32 cellular contexts compared by ENCODE assay signal in the genomic region with DNA sequence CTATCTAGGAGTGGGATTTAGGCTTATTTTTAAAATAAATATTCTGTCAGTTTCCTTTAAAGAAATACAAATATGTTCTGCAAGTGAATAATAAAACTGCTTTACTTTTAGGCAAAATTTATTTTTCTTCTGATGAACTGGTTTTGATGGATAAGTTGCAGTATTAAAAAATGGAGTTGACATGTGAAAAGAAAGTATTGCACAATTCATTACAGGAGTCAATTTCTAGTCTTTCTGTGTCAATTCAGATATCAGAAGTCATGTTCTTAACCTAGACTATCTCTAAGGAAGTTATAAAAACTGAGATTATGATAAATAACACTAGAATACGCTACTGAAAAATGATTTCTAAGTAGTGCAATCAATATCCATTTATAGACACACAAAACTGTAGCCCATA.
"Had no signal": no experiment of that assay in that cellular context is flagged by ENCODE, and none has a peak within 500 bp of the region (broad histone marks: within the 10 kb centered on the region; RNA-seq: fewer than 3 reads in every experiment).

No MANE protein-coding gene starts in this region.

- H3K9me3 ChIP-seq: adrenal gland, body of pancreas had no signal

- H3K4me3 ChIP-seq: adrenal gland, ascending aorta, body of pancreas, breast epithelium, cardiac muscle cell had no signal

- FAIRE-seq: astrocyte, bronchial epithelial cell had no signal

- ATAC-seq: activated naive CD4-positive, alpha-beta T cell treated with anti-CD3 and anti-CD28 coated beads, Interleukin-2, amount 50 U/mL, for 72 hours; activated naive CD8-positive, alpha-beta T cell treated with anti-CD3 and anti-CD28 coated beads, Interleukin-2, amount 50 U/mL, for 24 hours; activated T-cell treated with anti-CD3 and anti-CD28 coated beads, Interleukin-2, amount 50 U/mL, for 4 hours; activated T-cell treated with anti-CD3 and anti-CD28 coated beads, Interleukin-2, amount 50 U/mL, for 72 hours; activated T-helper 17 cell treated with anti-CD3 and anti-CD28 coated beads, Interleukin-2, amount 50 U/mL, for 72 hours; body of pancreas had no signal

- H3K4me1 ChIP-seq: adrenal gland, ascending aorta, body of pancreas, breast epithelium had no signal

- H3K36me3 ChIP-seq: adrenal gland, ascending aorta, brain microvascular endothelial cell, breast epithelium, cardiac muscle cell had no signal

- H3K27me3 ChIP-seq: adrenal gland, ascending aorta, body of pancreas, brain microvascular endothelial cell, breast epithelium, cardiac muscle cell had no signal

- DNase-seq: activated effector memory CD4-positive, alpha-beta T cell treated with anti-CD3 and anti-CD28 coated beads, Interleukin-2, amount 50 U/mL, for 16 hours; activated effector memory CD4-positive, alpha-beta T cell treated with Interleukin-2 at 50 U/mL for 16 hours; activated gamma-delta T cell; activated gamma-delta T cell treated with Interleukin-2 at 50 U/mL for 16 hours; activated naive CD4-positive, alpha-beta T cell; activated naive CD4-positive, alpha-beta T cell treated with anti-CD3 and anti-CD28 coated beads for 36 hours; activated naive CD4-positive, alpha-beta T cell treated with anti-CD3 and anti-CD28 coated beads, Interleukin-2, amount 10 ng/mL, durations not matched to agents 7 days and 5 days; activated naive CD4-positive, alpha-beta T cell treated with anti-CD3 and anti-CD28 coated beads, Interleukin-2, amount 50 U/mL, for 16 hours; activated naive CD4-positive, alpha-beta T cell treated with Interleukin-2 at 50 U/mL for 16 hours; activated naive CD8-positive, alpha-beta T cell treated with anti-CD3 and anti-CD28 coated beads for 36 hours; activated naive CD8-positive, alpha-beta T cell treated with anti-CD3 and anti-CD28 coated beads, Interleukin-2, amount 10 ng/mL, durations not matched to agents 7 days and 5 days; activated naive CD8-positive, alpha-beta T cell treated with anti-CD3 and anti-CD28 coated beads, Interleukin-2, amount 50 U/mL, for 24 hours; activated T-cell treated with anti-CD3 and anti-CD28 coated beads, Interleukin-2, amount 50 U/mL, for 4 hours; activated T-cell treated with anti-CD3 and anti-CD28 coated beads, Interleukin-2, amount 50 U/mL, for 48 hours; activated T-cell treated with anti-CD3 and anti-CD28 coated beads, Interleukin-2, amount 50 U/mL, for 72 hours; adrenal gland; amniotic stem cell; amygdala; anterior cingulate cortex; aorta; body of pancreas; brain microvascular endothelial cell; caudate nucleus; central memory CD4-positive, alpha-beta T cell; cerebellar nuclear complex had no signal

- H3K27ac ChIP-seq: adrenal gland, ascending aorta, body of pancreas, brain microvascular endothelial cell, breast epithelium, cardiac muscle cell had no signal
